Comparison of ENCODE assay signal across 16 cellular contexts in genomic region chr18:45916302-45916701, GRCh38. TPM values are rescaled to one million over a fixed set of nuclear protein-coding genes. Genes with fewer than 3 reads are reported as not detected.
A peak's percentile ranks its signal among the peaks of the same experiment; 100 is the strongest.
DNase-seq lines count a peak whose midpoint lies in the region; ATAC-seq and TF ChIP-seq lines count a peak whose summit lies in the region.
"Had no signal": no experiment of that assay in that cellular context is flagged by ENCODE, and none has a peak within 500 bp of the region (broad histone marks: within the 10 kb centered on the region; RNA-seq: fewer than 3 reads in every experiment).

No MANE protein-coding gene starts in this region.

- no peaks in the 10 kb centered on the region for H3K9me3 Mint-ChIP-seq in activated CD4-positive, alpha-beta T cell treated with anti-CD3 and anti-CD28 coated beads for 36 hours (ENCODE audit: low read depth)
- H3K9me3 Mint-ChIP-seq: type B pancreatic cell had no signal

- no peak overlapping the region for H3K4me3 Mint-ChIP-seq in activated CD4-positive, alpha-beta T cell treated with anti-CD3 and anti-CD28 coated beads for 36 hours
- H3K4me3 Mint-ChIP-seq: type B pancreatic cell had no signal

- H3K4me3 ChIP-seq in GM12875 (ENCODE audit: low read depth, low read length): no peak overlapping the region

- peak; percentile 55 for ATAC-seq in activated CD4-positive, alpha-beta T cell treated with anti-CD3 and anti-CD28 coated beads for 36 hours
- ATAC-seq in HG03097 (IDR thresholded peaks at IDR 0.05; ENCODE audit: low FRiP score, unreplicated experiment): no peak

- H3K27me3 Mint-ChIP-seq in activated CD4-positive, alpha-beta T cell treated with anti-CD3 and anti-CD28 coated beads for 36 hours: no peaks in the 10 kb centered on the region
- H3K27me3 Mint-ChIP-seq: type B pancreatic cell had no signal

- H3K36me3 Mint-ChIP-seq in activated CD4-positive, alpha-beta T cell treated with anti-CD3 and anti-CD28 coated beads for 36 hours (ENCODE audit: low read depth): peaks cover 31% of the 10 kb centered on the region

- intact Hi-C loops in activated CD4-positive, alpha-beta T cell treated with anti-CD3 and anti-CD28 coated beads for 36 hours (cut with DNase I, micrococcal nuclease): no loop called here

- peaks cover 12% of the 10 kb centered on the region for H3K4me1 Mint-ChIP-seq in activated CD4-positive, alpha-beta T cell treated with anti-CD3 and anti-CD28 coated beads for 36 hours

- peak; percentile 34 for DNase-seq in activated CD4-positive, alpha-beta T cell treated with anti-CD3 and anti-CD28 coated beads for 36 hours
- no peak for DNase-seq in activated CD4-positive, alpha-beta T cell treated with anti-CD3 and anti-CD28 coated beads, Interleukin-2, amount 50 U/mL, for 1 hour
- peak; percentile 22 for DNase-seq in RPMI8226
- peak; percentile 32 for DNase-seq in iPS-NIHi11 (ENCODE audit: low spot score)
- DNase-seq in Ammon's horn (ENCODE audit: low spot score): no peak
- DNase-seq in NCI-H146 (lab: John Stamatoyannopoulos, UW): no peak
- DNase-seq: activated T-cell treated with anti-CD3 and anti-CD28 coated beads for 4 hours; effector CD8-positive, alpha-beta T cell; foreskin fibroblast; HCEC 1CT; midbrain; NCI-H1092 treated with DMSO at 0.1 percent for 48 hours; Right ventricle myocardium superior had no signal

- TF ChIP-seq CTCF in GM12875 (IDR thresholded peaks at IDR 0.05; ENCODE audit: borderline replicate concordance, insufficient read depth, low read depth, low read length): peak; percentile 26; the same call in 1 of the 2 replicates

- POLR2A ChIA-PET in activated CD4-positive, alpha-beta T cell treated with anti-CD3 and anti-CD28 coated beads for 36 hours (lab: Charles Lee): interaction anchor here (0.6 kb wide), 1 partner anchor 53 kb away, joined by 7 read pairs; no protein-coding TSS in a partner anchor

- H3K27ac Mint-ChIP-seq in activated CD4-positive, alpha-beta T cell treated with anti-CD3 and anti-CD28 coated beads for 36 hours: no peak overlapping the region
- H3K27ac Mint-ChIP-seq: type B pancreatic cell had no signal

- CTCF ChIA-PET in activated CD4-positive, alpha-beta T cell treated with anti-CD3 and anti-CD28 coated beads for 36 hours (lab: Charles Lee): interaction anchor here (0.6 to 3.0 kb wide), 7 partner anchors 16 to 956 kb away, joined by 3 to 13 read pairs (median 4); no protein-coding TSS in a partner anchor

RNA-seq across cellular contexts. Expression of gene EPG5, which starts 50.8 kb away (rescaled TPM):
- 10 to 100 TPM; 13.6 to 14.5 TPM for total RNA-seq in activated CD4-positive, alpha-beta T cell treated with anti-CD3 and anti-CD28 coated beads for 36 hours

Comparison
In these comparisons a context has a peak if more than half of its experiments do, and no peak if none do; other contexts are left out.
1. DNase-seq: peak in activated CD4-positive, alpha-beta T cell treated with anti-CD3 and anti-CD28 coated beads for 36 hours (single experiment), RPMI8226 (single experiment) and iPS-NIHi11 (single experiment); none in activated CD4-positive, alpha-beta T cell treated with anti-CD3 and anti-CD28 coated beads, Interleukin-2, amount 50 U/mL, for 1 hour (single experiment), Ammon's horn (single experiment) and NCI-H146 (single experiment).